ENCODE assay signal across 18 cellular contexts in the genomic region with DNA sequence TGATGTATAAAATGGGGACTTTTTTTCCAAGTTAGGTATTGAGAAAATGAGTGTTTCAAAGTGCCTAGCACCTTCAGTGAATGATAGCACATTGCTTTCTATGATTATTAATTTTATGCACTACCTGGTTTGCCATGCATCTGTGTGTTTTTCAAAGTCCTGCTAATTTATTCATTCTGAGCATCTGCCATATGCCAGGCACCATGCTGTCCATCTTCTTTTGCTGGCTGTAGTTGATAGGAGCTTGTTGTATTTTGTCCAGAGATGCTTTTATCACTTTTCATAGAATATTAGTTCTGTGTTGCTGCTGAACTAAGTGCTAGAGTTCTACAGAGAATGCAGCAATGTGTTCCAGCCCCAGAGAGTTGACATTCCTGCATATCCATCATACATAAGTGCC. TPM values are rescaled to one million over a fixed set of nuclear protein-coding genes. Genes with fewer than 3 reads are reported as not detected.
"Had no signal": no experiment of that assay in that cellular context is flagged by ENCODE, and none has a peak within 500 bp of the region (broad histone marks: within the 10 kb centered on the region; RNA-seq: fewer than 3 reads in every experiment).

No MANE protein-coding gene starts in this region.

- ATAC-seq: activated CD4-positive, alpha-beta T cell treated with anti-CD3 and anti-CD28 coated beads for 36 hours; body of pancreas; left ventricle myocardium superior; naive thymus-derived CD8-positive, alpha-beta T cell had no signal

- H3K36me3 Mint-ChIP-seq: naive thymus-derived CD8-positive, alpha-beta T cell; type B pancreatic cell had no signal

- DNase-seq: activated CD4-positive, alpha-beta T cell treated with anti-CD3 and anti-CD28 coated beads for 36 hours; activated CD8-positive, alpha-beta memory T cell treated with anti-CD3 and anti-CD28 coated beads, Interleukin-2, amount 50 U/mL, for 48 hours; activated naive CD4-positive, alpha-beta T cell treated with anti-CD3 and anti-CD28 coated beads for 36 hours; amygdala; body of pancreas; effector memory CD4-positive, alpha-beta T cell; foreskin fibroblast; hypothalamus; left ventricle myocardium superior; naive thymus-derived CD8-positive, alpha-beta T cell; retina; stimulated activated naive CD4-positive, alpha-beta T cell treated with Interleukin-2 at 50 U/mL for 16 hours had no signal

- H3K4me3 Mint-ChIP-seq: activated CD4-positive, alpha-beta T cell treated with anti-CD3 and anti-CD28 coated beads for 36 hours; activated naive CD4-positive, alpha-beta T cell treated with anti-CD3 and anti-CD28 coated beads for 36 hours; central memory CD8-positive, alpha-beta T cell; naive thymus-derived CD8-positive, alpha-beta T cell; type B pancreatic cell had no signal

- H3K27me3 ChIP-seq: body of pancreas had no signal

- H3K9me3 Mint-ChIP-seq: activated naive CD4-positive, alpha-beta T cell treated with anti-CD3 and anti-CD28 coated beads for 36 hours; central memory CD8-positive, alpha-beta T cell; naive thymus-derived CD8-positive, alpha-beta T cell had no signal

- H3K4me3 ChIP-seq: body of pancreas had no signal

- H3K27me3 Mint-ChIP-seq: type B pancreatic cell had no signal

- H3K9me3 ChIP-seq: body of pancreas had no signal

- H3K4me1 ChIP-seq: body of pancreas had no signal

- H3K27ac Mint-ChIP-seq: activated naive CD4-positive, alpha-beta T cell treated with anti-CD3 and anti-CD28 coated beads for 36 hours; memory B cell; type B pancreatic cell had no signal

RNA-seq across cellular contexts. Expression of a gene that starts 48.9 kb away (rescaled TPM):
- total RNA-seq: activated CD4-positive, alpha-beta T cell treated with anti-CD3 and anti-CD28 coated beads for 36 hours; activated naive CD4-positive, alpha-beta T cell treated with anti-CD3 and anti-CD28 coated beads for 36 hours; kidney epithelial cell; left ventricle myocardium superior; naive thymus-derived CD8-positive, alpha-beta T cell; T-helper 1 cell treated with Interleukin-12 subunit alpha and Interleukin-12 subunit beta and Interleukin-4 antibody, amounts not matched to agents 30 ng/mL and 1 ng/mL, for 36 hours; temporal lobe had no signal
